Comparison of ENCODE assay signal across 10 cellular contexts in the genomic region with DNA sequence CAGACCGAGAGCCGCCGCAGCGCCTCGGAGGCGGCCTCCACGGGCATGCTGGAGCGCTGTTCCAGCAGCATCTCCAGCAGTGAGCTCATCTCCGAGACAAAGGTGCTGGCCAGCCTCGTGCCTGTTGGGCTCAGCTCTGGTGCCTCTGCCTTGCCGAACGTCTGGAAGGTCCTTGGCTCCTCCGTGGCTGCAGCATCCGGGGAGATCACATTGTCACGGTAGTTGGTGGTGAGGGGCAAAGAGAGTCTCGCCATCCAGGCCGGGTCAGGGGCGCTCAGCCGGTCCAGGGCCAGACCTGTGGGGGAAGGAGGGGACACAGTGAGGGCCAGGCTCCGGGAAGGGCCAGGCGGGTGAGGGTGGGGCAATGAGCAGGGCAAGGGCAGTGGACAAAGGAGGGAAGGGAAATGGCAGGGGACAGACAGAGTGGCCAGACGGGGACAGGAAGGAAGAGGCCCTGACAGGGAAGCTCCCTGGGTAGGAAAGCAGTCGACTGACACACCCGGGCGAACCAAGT. TPM values are rescaled to one million over a fixed set of nuclear protein-coding genes. Genes with fewer than 3 reads are reported as not detected.
DNase-seq lines count a peak whose midpoint lies in the region; ATAC-seq and TF ChIP-seq lines count a peak whose summit lies in the region.
"Had no signal": no experiment of that assay in that cellular context is flagged by ENCODE, and none has a peak within 500 bp of the region (broad histone marks: within the 10 kb centered on the region; RNA-seq: fewer than 3 reads in every experiment).

No MANE protein-coding gene starts in this region.

- POLR2A ChIA-PET in WTC11 (lab: Charles Lee), result interaction anchor here (0.8 to 1.3 kb wide), 2 partner anchors 22 to 64 kb away, joined by 4 to 5 read pairs; partner anchors contain the start of gene DELE1

- H3K27ac ChIP-seq in esophagus muscularis mucosa (replicated peaks in 1 of 4) (peak overlapping the region in 3 of 4 donors; percentile 13 to 34 (median 27)), right lobe of liver (no peak overlapping the region), tibial artery (no peak overlapping the region)
- H3K27ac ChIP-seq: KMS-11, VCaP had no signal

- H3K27ac Mint-ChIP-seq in WTC11, result no peak overlapping the region

- H3K9me3 ChIP-seq in esophagus muscularis mucosa (no peaks in the 10 kb centered on the region), right lobe of liver (no peaks in the 10 kb centered on the region), tibial artery (no peaks in the 10 kb centered on the region)

- CTCF ChIA-PET in WTC11 (lab: Charles Lee), result interaction anchor here (0.8 to 3.0 kb wide), 17 partner anchors 15 to 768 kb away, joined by 3 to 16 read pairs (median 5); partner anchors contain the start of genes DELE1, GNPDA1 and RNF14

- H3K4me3 ChIP-seq in esophagus muscularis mucosa (no peak overlapping the region), right lobe of liver (no peak overlapping the region), tibial artery (no peak overlapping the region)

- H3K36me3 ChIP-seq in esophagus muscularis mucosa (peaks cover 0 to 40% (median 5%) of the 10 kb centered on the region in 4 donors), right lobe of liver (no peaks in the 10 kb centered on the region), tibial artery (no peaks in the 10 kb centered on the region)

- H3K27me3 ChIP-seq in esophagus muscularis mucosa, result no peaks in the 10 kb centered on the region
- H3K27me3 ChIP-seq in right lobe of liver, result no peaks in the 10 kb centered on the region
- peaks cover 0 to 3% of the 10 kb centered on the region in 2 donors for H3K27me3 ChIP-seq in tibial artery

- peaks cover 14% of the 10 kb centered on the region for H3K4me1 Mint-ChIP-seq in WTC11

- TF ChIP-seq POLR2A in esophagus muscularis mucosa (IDR thresholded peaks at IDR 0.05; ENCODE audit: low read depth) (no peak), right lobe of liver (IDR thresholded peaks at IDR 0.05) (no peak)

- no peaks in the 10 kb centered on the region; the same call in 1 of the 2 replicates for H3K27me3 Mint-ChIP-seq in WTC11 (ENCODE audit: low read depth)

- intact Hi-C loops in esophagus muscularis mucosa (cut with DNase I) (no loop called here), right lobe of liver (cut with DNase I) (no loop called here), tibial artery (cut with DNase I; ENCODE audit: low total_unique reads) (no loop called here)

- TF ChIP-seq CTCF in WTC11 (IDR thresholded peaks at IDR 0.05) (no peak), esophagus muscularis mucosa (IDR thresholded peaks at IDR 0.05) (no peak), right lobe of liver (IDR thresholded peaks at IDR 0.05) (no peak), tibial artery (IDR thresholded peaks at IDR 0.05) (no peak)

- peak; percentile 65 for ATAC-seq in WTC11
- ATAC-seq in right lobe of liver, result peak; percentile 42 to 60 (median 56)
- no peak for ATAC-seq in HG03378 (IDR thresholded peaks at IDR 0.05; ENCODE audit: unreplicated experiment)
- no peak for ATAC-seq in GM18502 (IDR thresholded peaks at IDR 0.05; ENCODE audit: poor library complexity, unreplicated experiment)

- peaks cover 23 to 40% (median 35%) of the 10 kb centered on the region in 4 donors for H3K4me1 ChIP-seq in esophagus muscularis mucosa
- H3K4me1 ChIP-seq in right lobe of liver, result peaks cover 0 to 14% (median 5%) of the 10 kb centered on the region in 4 donors
- H3K4me1 ChIP-seq in tibial artery, result peaks cover 0 to 23% (median 18%) of the 10 kb centered on the region in 4 donors

- no peak for DNase-seq in WTC11 (ENCODE audit: low spot score)
- no peak for DNase-seq in esophagus muscularis mucosa (ENCODE audit: extremely low spot score)
- DNase-seq in right lobe of liver, result peak in 1 of 3 donors; percentile 29
- DNase-seq in tibial artery, result peak; percentile 50 to 69
- DNase-seq in NCI-H510A (lab: John Stamatoyannopoulos, UW), result no peak
- DNase-seq: NCI-H1436 had no signal

- no peak overlapping the region for H3K4me3 Mint-ChIP-seq in WTC11

- TF ChIP-seq EP300 in esophagus muscularis mucosa (IDR thresholded peaks at IDR 0.05), result no peak

- H3K36me3 Mint-ChIP-seq in WTC11, result no peaks in the 10 kb centered on the region

- WGBS in esophagus muscularis mucosa, result 63% methylated on average over 15 of the region's 25 CpGs
- WGBS in right lobe of liver (ENCODE audit: insufficient coverage, low coverage, low lambda C conversion rate, missing lambda C conversion rate), result 38% methylated on average over 13 of the region's 25 CpGs

- H3K9me3 Mint-ChIP-seq in WTC11, result no peaks in the 10 kb centered on the region

TF ChIP-seq in WTC11, 78 proteins besides CTCF, POLR2A, EP300 and RAD21:
- TF ChIP-seq, protein P1, sequence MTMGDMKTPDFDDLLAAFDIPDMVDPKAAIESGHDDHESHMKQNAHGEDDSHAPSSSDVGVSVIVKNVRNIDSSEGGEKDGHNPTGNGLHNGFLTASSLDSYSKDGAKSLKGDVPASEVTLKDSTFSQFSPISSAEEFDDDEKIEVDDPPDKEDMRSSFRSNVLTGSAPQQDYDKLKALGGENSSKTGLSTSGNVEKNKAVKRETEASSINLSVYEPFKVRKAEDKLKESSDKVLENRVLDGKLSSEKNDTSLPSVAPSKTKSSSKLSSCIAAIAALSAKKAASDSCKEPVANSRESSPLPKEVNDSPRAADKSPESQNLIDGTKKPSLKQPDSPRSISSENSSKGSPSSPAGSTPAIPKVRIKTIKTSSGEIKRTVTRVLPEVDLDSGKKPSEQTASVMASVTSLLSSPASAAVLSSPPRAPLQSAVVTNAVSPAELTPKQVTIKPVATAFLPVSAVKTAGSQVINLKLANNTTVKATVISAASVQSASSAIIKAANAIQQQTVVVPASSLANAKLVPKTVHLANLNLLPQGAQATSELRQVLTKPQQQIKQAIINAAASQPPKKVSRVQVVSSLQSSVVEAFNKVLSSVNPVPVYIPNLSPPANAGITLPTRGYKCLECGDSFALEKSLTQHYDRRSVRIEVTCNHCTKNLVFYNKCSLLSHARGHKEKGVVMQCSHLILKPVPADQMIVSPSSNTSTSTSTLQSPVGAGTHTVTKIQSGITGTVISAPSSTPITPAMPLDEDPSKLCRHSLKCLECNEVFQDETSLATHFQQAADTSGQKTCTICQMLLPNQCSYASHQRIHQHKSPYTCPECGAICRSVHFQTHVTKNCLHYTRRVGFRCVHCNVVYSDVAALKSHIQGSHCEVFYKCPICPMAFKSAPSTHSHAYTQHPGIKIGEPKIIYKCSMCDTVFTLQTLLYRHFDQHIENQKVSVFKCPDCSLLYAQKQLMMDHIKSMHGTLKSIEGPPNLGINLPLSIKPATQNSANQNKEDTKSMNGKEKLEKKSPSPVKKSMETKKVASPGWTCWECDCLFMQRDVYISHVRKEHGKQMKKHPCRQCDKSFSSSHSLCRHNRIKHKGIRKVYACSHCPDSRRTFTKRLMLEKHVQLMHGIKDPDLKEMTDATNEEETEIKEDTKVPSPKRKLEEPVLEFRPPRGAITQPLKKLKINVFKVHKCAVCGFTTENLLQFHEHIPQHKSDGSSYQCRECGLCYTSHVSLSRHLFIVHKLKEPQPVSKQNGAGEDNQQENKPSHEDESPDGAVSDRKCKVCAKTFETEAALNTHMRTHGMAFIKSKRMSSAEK (CRISPR knock-in tag; IDR thresholded peaks at IDR 0.05; ENCODE audit: borderline replicate concordance), result no peak
- TF ChIP-seq ZNF138 (CRISPR knock-in tag; conservative IDR thresholded peaks at IDR 0.05), result 0 out of 2 replicates have a peak, but pooled peaks have one; percentile 32

RNA-seq across cellular contexts. Expression of gene PCDH12, which starts 12.4 kb away (rescaled TPM):
- total RNA-seq in WTC11 (2021) (0.02 to 0.33 TPM in 2 of 3 replicates, not detected in the other), esophagus muscularis mucosa (1 to 10 TPM; 1.2 to 6.7 (median 3.5) TPM), right lobe of liver (1 to 10 TPM; 1.5 to 4.4 (median 1.9) TPM)

RNA-seq across cellular contexts. Expression of gene DELE1, which starts 21.9 kb away (rescaled TPM):
- total RNA-seq in WTC11 (2021) (79.3 to 83.8 TPM (median 81.5 TPM) in 3 replicates), esophagus muscularis mucosa (10 to 100 TPM; 44.4 to 75.8 (median 49.6) TPM), right lobe of liver (10 to 100 TPM; 39.4 to 57.9 (median 43.8) TPM)

RNA-seq across cellular contexts. Expression of gene RNF14, which starts 23.3 kb away (rescaled TPM):
- total RNA-seq in WTC11 (2021), result 17.0 to 22.6 TPM (median 20.5 TPM) in 3 replicates
- 10 to 100 TPM; 65.8 to 94.1 (median 72.6) TPM for total RNA-seq in esophagus muscularis mucosa
- 10 to 100 TPM; 34.8 to 54.8 (median 41.8) TPM for total RNA-seq in right lobe of liver

Comparison
In these comparisons a context has a peak if more than half of its experiments do, and no peak if none do; other contexts are left out.
1. ATAC-seq: peak in WTC11 (single experiment) and right lobe of liver (4 of 4); none in HG03378 (single experiment) and GM18502 (single experiment).
2. DNase-seq: peak in tibial artery (2 of 2); none in WTC11 (single experiment), esophagus muscularis mucosa (single experiment) and NCI-H510A (single experiment).
3. H3K27ac ChIP-seq: peak in esophagus muscularis mucosa (3 of 4); none in right lobe of liver (0 of 3) and tibial artery (0 of 2).